16 cellular contexts compared by ENCODE assay signal in genomic region chr11:78796956-78797355, GRCh38.
A peak's percentile ranks its signal among the peaks of the same experiment; 100 is the strongest.
DNase-seq lines count a peak whose midpoint lies in the region; ATAC-seq, FAIRE-seq and TF ChIP-seq lines count a peak whose summit lies in the region.
"Had no signal": no experiment of that assay in that cellular context is flagged by ENCODE, and none has a peak within 500 bp of the region (broad histone marks: within the 10 kb centered on the region; RNA-seq: fewer than 3 reads in every experiment).

No MANE protein-coding gene starts in this region.

- H3K27me3 Mint-ChIP-seq in astrocyte (ENCODE audit: low read depth, unreplicated experiment) (peaks cover 7% of the 10 kb centered on the region), immature natural killer cell (ENCODE audit: low read depth in 3 of 3) (peaks cover 1 to 9% (median 4%) of the 10 kb centered on the region in 3 donors)

- peaks cover 45% of the 10 kb centered on the region for H3K4me1 ChIP-seq in astrocyte (ENCODE audit: insufficient read depth, low read length)
- H3K4me1 ChIP-seq in smooth muscle cell (ENCODE audit: low read depth): peaks cover 24% of the 10 kb centered on the region

- H3K4me3 Mint-ChIP-seq in astrocyte (ENCODE audit: unreplicated experiment) (no peak overlapping the region), immature natural killer cell (no peak overlapping the region)
- H3K4me3 Mint-ChIP-seq: activated CD4-positive, alpha-beta T cell treated with anti-CD3 and anti-CD28 coated beads, Interleukin-2, amount 10 ng/mL, durations not matched to agents 24 days and 14 days; central memory CD8-positive, alpha-beta T cell had no signal

- no peak for ATAC-seq in GM18505 (IDR thresholded peaks at IDR 0.05; ENCODE audit: unreplicated experiment)
- ATAC-seq in HG03196 (IDR thresholded peaks at IDR 0.05; ENCODE audit: unreplicated experiment): no peak
- ATAC-seq: foreskin keratinocyte had no signal

- H3K36me3 Mint-ChIP-seq in astrocyte (ENCODE audit: low read depth, unreplicated experiment) (peaks cover 11% of the 10 kb centered on the region), immature natural killer cell (no peaks in the 10 kb centered on the region)

- DNase-seq in HPDE6-E6E7 (ENCODE audit: extremely low spot score) (peak; percentile 15), astrocyte (ENCODE audit: low read depth) (peak; percentile 96), fibroblast of the conjunctiva (ENCODE audit: low read depth) (peak; percentile 44), smooth muscle cell (lab: John Stamatoyannopoulos, UW; ENCODE audit: unreplicated experiment) (no peak), immature natural killer cell (no peak)
- DNase-seq: activated CD4-positive, alpha-beta T cell treated with anti-CD3 and anti-CD28 coated beads, Interleukin-2, amount 10 ng/mL, durations not matched to agents 24 days and 14 days; NCI-H2171 treated with DMSO at 0.1 percent for 48 hours; T-helper 1 cell; tibial artery had no signal

- H3K4me2 ChIP-seq in astrocyte (ENCODE audit: low read length) (peak overlapping the region; percentile 39), smooth muscle cell (no peak overlapping the region)

- H3K27me3 ChIP-seq in astrocyte (ENCODE audit: insufficient read depth, low read length) (no peaks in the 10 kb centered on the region), smooth muscle cell (ENCODE audit: low read depth) (no peaks in the 10 kb centered on the region)
- H3K27me3 ChIP-seq: foreskin keratinocyte, tibial artery had no signal

- H3K36me3 ChIP-seq in astrocyte (ENCODE audit: insufficient read depth, low read length) (no peaks in the 10 kb centered on the region), smooth muscle cell (ENCODE audit: low read depth) (no peaks in the 10 kb centered on the region)
- H3K36me3 ChIP-seq: tibial artery had no signal

- H3K4me3 ChIP-seq in astrocyte (ENCODE audit: insufficient read depth, low read depth, low read length): no peak overlapping the region
- H3K4me3 ChIP-seq in smooth muscle cell: no peak overlapping the region
- H3K4me3 ChIP-seq: tibial artery had no signal

- FAIRE-seq in astrocyte (lab: Jason Lieb, UNC): peak; percentile 32
- FAIRE-seq: D721Med had no signal

- peaks cover 8% of the 10 kb centered on the region for H3K9me3 Mint-ChIP-seq in astrocyte (ENCODE audit: unreplicated experiment)
- peaks cover 0 to 1% (median 0%) of the 10 kb centered on the region in 6 donors for H3K9me3 Mint-ChIP-seq in immature natural killer cell
- H3K9me3 Mint-ChIP-seq: activated CD4-positive, alpha-beta T cell treated with anti-CD3 and anti-CD28 coated beads, Interleukin-2, amount 10 ng/mL, durations not matched to agents 24 days and 14 days; activated T-helper 2 cell treated with anti-CD3 and anti-CD28 coated beads, Interferon-gamma antibody, Interleukin-2, Interleukin-4, amounts not matched to agents 10 μg/mL and 5 μg/mL and 100 μg/mL, durations not matched to agents 14 hours and 24 hours and 36 hours; central memory CD8-positive, alpha-beta T cell had no signal

- H3F3A ChIP-seq in smooth muscle cell (ENCODE audit: low read depth): peaks cover 17% of the 10 kb centered on the region

- 59% methylated on average over 2 of the region's 2 CpGs for WGBS in smooth muscle cell (ENCODE audit: low lambda C conversion rate)

- H2AFZ ChIP-seq in astrocyte (ENCODE audit: low read depth, low read length) (no peak overlapping the region), smooth muscle cell (ENCODE audit: low read depth) (no peak overlapping the region)

- H3K27ac ChIP-seq in astrocyte (ENCODE audit: low read depth, low read length): peak overlapping the region; percentile 72
- H3K27ac ChIP-seq in smooth muscle cell (ENCODE audit: low read depth): peak overlapping the region; percentile 32
- H3K27ac ChIP-seq: foreskin keratinocyte, HL-60, tibial artery had no signal

- H3K9me3 ChIP-seq in astrocyte (ENCODE audit: insufficient read depth, low read depth, low read length) (no peaks in the 10 kb centered on the region), smooth muscle cell (replicated peaks; ENCODE audit: low read depth) (no peaks in the 10 kb centered on the region)
- H3K9me3 ChIP-seq: tibial artery had no signal

- peak overlapping the region; percentile 3 for H3K9ac ChIP-seq in astrocyte (ENCODE audit: low read length)
- H3K9ac ChIP-seq in smooth muscle cell (ENCODE audit: low read depth): no peak overlapping the region

- no peak for TF ChIP-seq CTCF in astrocyte (IDR thresholded peaks at IDR 0.05; ENCODE audit: insufficient read depth, low read depth, low read length)
- no peak for TF ChIP-seq CTCF in smooth muscle cell (IDR thresholded peaks at IDR 0.05; ENCODE audit: borderline replicate concordance, insufficient read depth, poor library complexity, severe bottlenecking)

- H3K4me1 Mint-ChIP-seq in astrocyte (ENCODE audit: low read depth, unreplicated experiment) (peaks cover 21% of the 10 kb centered on the region), immature natural killer cell (no peaks in the 10 kb centered on the region)
- H3K4me1 Mint-ChIP-seq: activated CD4-positive, alpha-beta T cell treated with anti-CD3 and anti-CD28 coated beads, Interleukin-2, amount 10 ng/mL, durations not matched to agents 24 days and 14 days; central memory CD8-positive, alpha-beta T cell had no signal

- TF ChIP-seq POLR2A in GM18505 (IDR thresholded peaks at IDR 0.05; ENCODE audit: borderline replicate concordance, extremely low read depth, insufficient read depth, insufficient read length): no peak

- H3K79me2 ChIP-seq in astrocyte (ENCODE audit: insufficient read depth, low read length) (no peaks in the 10 kb centered on the region), smooth muscle cell (ENCODE audit: low read depth) (no peaks in the 10 kb centered on the region)

- H3K27ac Mint-ChIP-seq in astrocyte (ENCODE audit: unreplicated experiment): no peak overlapping the region
- H3K27ac Mint-ChIP-seq in immature natural killer cell: no peak overlapping the region
- H3K27ac Mint-ChIP-seq: activated CD4-positive, alpha-beta T cell treated with anti-CD3 and anti-CD28 coated beads, Interleukin-2, amount 10 ng/mL, durations not matched to agents 24 days and 14 days; activated T-helper 2 cell treated with anti-CD3 and anti-CD28 coated beads, Interferon-gamma antibody, Interleukin-2, Interleukin-4, amounts not matched to agents 10 μg/mL and 5 μg/mL and 100 μg/mL, durations not matched to agents 14 hours and 24 hours and 36 hours had no signal

- H4K20me1 ChIP-seq in astrocyte (ENCODE audit: insufficient read depth, low read length) (no peaks in the 10 kb centered on the region), smooth muscle cell (ENCODE audit: low read depth) (no peaks in the 10 kb centered on the region)

Comparison
In these comparisons a context has a peak if more than half of its experiments do, and no peak if none do; other contexts are left out.
1. DNase-seq: peak in HPDE6-E6E7 (single experiment), astrocyte (single experiment) and fibroblast of the conjunctiva (single experiment); none in smooth muscle cell (single experiment) and immature natural killer cell (0 of 3).